24 cellular contexts compared by ENCODE assay signal in genomic region chr11:35651263-35651662, GRCh38.
"Had no signal": no experiment of that assay in that cellular context is flagged by ENCODE, and none has a peak within 500 bp of the region (broad histone marks: within the 10 kb centered on the region; RNA-seq: fewer than 3 reads in every experiment).

No MANE protein-coding gene starts in this region.

- H3K4me3 ChIP-seq: body of pancreas, colonic mucosa, esophagus squamous epithelium, gastroesophageal sphincter had no signal

- H3K4me1 ChIP-seq: body of pancreas, colonic mucosa, esophagus squamous epithelium, gastroesophageal sphincter had no signal

- H3K9me3 ChIP-seq: body of pancreas, colonic mucosa, esophagus squamous epithelium, gastroesophageal sphincter had no signal

- DNase-seq: activated CD4-positive, alpha-beta memory T cell treated with anti-CD3 and anti-CD28 coated beads for 36 hours; activated CD4-positive, alpha-beta T cell treated with anti-CD3 and anti-CD28 coated beads for 36 hours; activated CD4-positive, alpha-beta T cell treated with anti-CD3 and anti-CD28 coated beads, Interleukin-2, amount 10 ng/mL, durations not matched to agents 24 days and 14 days; activated CD4-positive, CD25-positive, alpha-beta regulatory T cell; activated CD4-positive, CD25-positive, alpha-beta regulatory T cell treated with anti-CD3 and anti-CD28 coated beads, Interleukin-2, amount 50 U/mL, for 72 hours; activated CD8-positive, alpha-beta memory T cell treated with anti-CD3 and anti-CD28 coated beads, Interleukin-2, amount 10 ng/mL, durations not matched to agents 7 days and 5 days; activated CD8-positive, alpha-beta memory T cell treated with anti-CD3 and anti-CD28 coated beads, Interleukin-2, amount 50 U/mL, for 4 hours; activated CD8-positive, alpha-beta T cell treated with anti-CD3 and anti-CD28 coated beads, Interleukin-2, amount 10 ng/mL, durations not matched to agents 7 days and 5 days; activated effector memory CD4-positive, alpha-beta T cell treated with anti-CD3 and anti-CD28 coated beads, Interleukin-2, amount 50 U/mL, for 16 hours; activated naive CD4-positive, alpha-beta T cell treated with anti-CD3 and anti-CD28 coated beads for 36 hours; activated T-cell treated with anti-CD3 and anti-CD28 coated beads, Interleukin-2, amount 50 U/mL, for 1 hour; activated T-cell treated with anti-CD3 and anti-CD28 coated beads, Interleukin-2, amount 50 U/mL, for 48 hours; amniotic stem cell; anterior cingulate cortex; body of pancreas; central memory CD4-positive, alpha-beta T cell; cerebellar nuclear complex; colonic mucosa; effector CD8-positive, alpha-beta T cell; esophagus squamous epithelium; foreskin melanocyte; T-helper 2 cell had no signal

- ATAC-seq: activated CD4-positive, alpha-beta T cell treated with anti-CD3 and anti-CD28 coated beads for 36 hours; activated CD8-positive, alpha-beta memory T cell treated with anti-CD3 and anti-CD28 coated beads, Interleukin-2, amount 10 ng/mL, durations not matched to agents 7 days and 5 days; activated CD8-positive, alpha-beta T cell treated with anti-CD3 and anti-CD28 coated beads, Interleukin-2, amount 10 ng/mL, durations not matched to agents 7 days and 5 days; body of pancreas; gastroesophageal sphincter had no signal

- H3K27me3 ChIP-seq: body of pancreas, colonic mucosa had no signal

- H3K36me3 ChIP-seq: colonic mucosa, esophagus squamous epithelium, gastroesophageal sphincter had no signal

- H3K27ac ChIP-seq: body of pancreas, colonic mucosa, epithelial cell of prostate, esophagus squamous epithelium, gastroesophageal sphincter had no signal
